In genomic region chr13:39963612-39964011, GRCh38 we compare ENCODE assay signal across 30 cellular contexts.
"Had no signal": no experiment of that assay in that cellular context is flagged by ENCODE, and none has a peak within 500 bp of the region (broad histone marks: within the 10 kb centered on the region; RNA-seq: fewer than 3 reads in every experiment).

No MANE protein-coding gene starts in this region.

- H3K9me3 ChIP-seq: esophagus squamous epithelium, heart right ventricle, left lung, mucosa of descending colon, ovary, psoas muscle, sigmoid colon, spleen, suprapubic skin, transverse colon, vagina had no signal

- ATAC-seq: effector memory CD8-positive, alpha-beta T cell; heart right ventricle; left cardiac atrium; left lung; mucosa of descending colon; naive thymus-derived CD4-positive, alpha-beta T cell; psoas muscle; right cardiac atrium; stimulated activated naive CD8-positive, alpha-beta T cell treated with anti-CD3 and anti-CD28 coated beads, Interleukin-15, amount 100 ng/mL, for 72 hours had no signal

- H3K36me3 Mint-ChIP-seq: mesothelial cell of epicardium had no signal

- H3K4me3 ChIP-seq: coronary artery, esophagus squamous epithelium, heart right ventricle, left lung, mucosa of descending colon, ovary, psoas muscle, sigmoid colon, skin epidermis, spleen, suprapubic skin, transverse colon, vagina had no signal

- H3K27me3 ChIP-seq: esophagus squamous epithelium, heart right ventricle, left lung, ovary, sigmoid colon, spleen, suprapubic skin, transverse colon, vagina had no signal

- H3K4me3 Mint-ChIP-seq: effector memory CD8-positive, alpha-beta T cell; mesothelial cell of epicardium; naive thymus-derived CD4-positive, alpha-beta T cell; nephron progenitor cell; stimulated activated naive CD8-positive, alpha-beta T cell treated with anti-CD3 and anti-CD28 coated beads, Interleukin-15, amount 100 ng/mL, for 72 hours had no signal

- H3K36me3 ChIP-seq: esophagus squamous epithelium, heart right ventricle, left lung, ovary, sigmoid colon, spleen, suprapubic skin, transverse colon, vagina had no signal

- H3K27ac Mint-ChIP-seq: effector memory CD8-positive, alpha-beta T cell; mesothelial cell of epicardium; naive thymus-derived CD4-positive, alpha-beta T cell; nephron progenitor cell; stimulated activated naive CD8-positive, alpha-beta T cell treated with anti-CD3 and anti-CD28 coated beads, Interleukin-15, amount 100 ng/mL, for 72 hours had no signal

- H3K4me1 ChIP-seq: esophagus squamous epithelium, left lung, psoas muscle, sigmoid colon, suprapubic skin, transverse colon, vagina had no signal

- H3K9me3 Mint-ChIP-seq: effector memory CD8-positive, alpha-beta T cell; mesothelial cell of epicardium; nephron progenitor cell had no signal

- DNase-seq: effector memory CD8-positive, alpha-beta T cell; erythroblast; esophagus squamous epithelium; foreskin melanocyte; glutamatergic neuron; heart right ventricle; hippocampal formation; left cardiac atrium; left lung; mesenchymal stem cell; mucosa of descending colon; naive thymus-derived CD4-positive, alpha-beta T cell; nephron progenitor cell; occipital lobe; ovary; posterior cingulate gyrus; psoas muscle; right cardiac atrium; sigmoid colon; spleen; stimulated activated CD4-positive, alpha-beta T cell treated with anti-CD3 and anti-CD28 coated beads, Interleukin-2, amount 100 ng/mL, for 48 hours; stimulated activated CD8-positive, alpha-beta memory T cell treated with anti-CD3 and anti-CD28 coated beads, Interleukin-4, amount 100 ng/mL, for 48 hours; stimulated activated naive CD4-positive, alpha-beta T cell; stimulated activated naive CD8-positive, alpha-beta T cell treated with anti-CD3 and anti-CD28 coated beads, Interleukin-15, amount 100 ng/mL, for 72 hours; transverse colon had no signal

- H3K27ac ChIP-seq: coronary artery, esophagus squamous epithelium, heart right ventricle, left lung, ovary, psoas muscle, sigmoid colon, skin epidermis, spleen, suprapubic skin, transverse colon, vagina had no signal

- H3K4me1 Mint-ChIP-seq: mesothelial cell of epicardium, nephron progenitor cell had no signal
